In genomic region chr19:2428027-2428690, GRCh38 we compare ENCODE assay signal across 8 cellular contexts. TPM values are rescaled to one million over a fixed set of nuclear protein-coding genes. Genes with fewer than 3 reads are reported as not detected.
A peak's percentile ranks its signal among the peaks of the same experiment; 100 is the strongest.
DNase-seq lines count a peak whose midpoint lies in the region; ATAC-seq and TF ChIP-seq lines count a peak whose summit lies in the region.

No MANE protein-coding gene starts in this region.

- H3K27me3 Mint-ChIP-seq in activated T-cell treated with anti-CD3 and anti-CD28 coated beads, Interleukin-2, amount 50 U/mL, for 24 hours = no peaks in the 10 kb centered on the region

- peak overlapping the region; percentile 85 for H3K18ac ChIP-seq in neuronal stem cell (ENCODE audit: low read length)

- peak overlapping the region; percentile 56 for H3K4me2 ChIP-seq in neuronal stem cell (ENCODE audit: insufficient read depth, low read length, poor library complexity, severe bottlenecking)

- H4K8ac ChIP-seq in neuronal stem cell (ENCODE audit: low read depth, low read length) = no peak overlapping the region

- peak overlapping the region; percentile 99 for H2AFZ ChIP-seq in neuronal stem cell (ENCODE audit: low read length)

- peak overlapping the region; percentile 84 for H2AK5ac ChIP-seq in neuronal stem cell (ENCODE audit: low read depth, low read length)

- peak overlapping the region; percentile 91 for H3K23ac ChIP-seq in neuronal stem cell (ENCODE audit: low read depth, low read length, poor library complexity)

- peaks cover 19% of the 10 kb centered on the region for H3K79me1 ChIP-seq in neuronal stem cell (ENCODE audit: low read depth, low read length)

- H3K27me3 ChIP-seq in neuronal stem cell (ENCODE audit: control insufficient read depth in 3 of 3, insufficient read depth in 3 of 3, low read depth in 1 of 3, low read length in 3 of 3) = no peaks in the 10 kb centered on the region

- H2BK120ac ChIP-seq in neuronal stem cell (ENCODE audit: low read depth, low read length) = no peak overlapping the region

- H2BK12ac ChIP-seq in neuronal stem cell (ENCODE audit: low read length) = peak overlapping the region; percentile 41

- DNase-seq in activated T-cell treated with anti-CD3 and anti-CD28 coated beads, Interleukin-2, amount 50 U/mL, for 24 hours = no peak
- no peak for DNase-seq in activated T-cell treated with anti-CD3 and anti-CD28 coated beads, Interleukin-2, amount 50 U/mL, for 48 hours
- peak; percentile 41 for DNase-seq in fibroblast of the aortic adventitia (ENCODE audit: low read depth)
- DNase-seq in neuronal stem cell (ENCODE audit: low spot score) = no peak
- no peak for DNase-seq in stimulated activated CD4-positive, alpha-beta T cell treated with anti-CD3 and anti-CD28 coated beads, Interleukin-15, amount 100 ng/mL, for 24 hours

- no peak overlapping the region for H4K91ac ChIP-seq in neuronal stem cell (ENCODE audit: low read depth, low read length, poor library complexity)

- peak overlapping the region; percentile 100 for H2BK5ac ChIP-seq in neuronal stem cell (ENCODE audit: low read length)

- peak overlapping the region; percentile 99 for H3K27ac Mint-ChIP-seq in activated T-cell treated with anti-CD3 and anti-CD28 coated beads, Interleukin-2, amount 50 U/mL, for 24 hours

- H3K36me3 Mint-ChIP-seq in activated T-cell treated with anti-CD3 and anti-CD28 coated beads, Interleukin-2, amount 50 U/mL, for 24 hours (ENCODE audit: low read depth) = peaks cover 65% of the 10 kb centered on the region

- H3K4me1 Mint-ChIP-seq in activated T-cell treated with anti-CD3 and anti-CD28 coated beads, Interleukin-2, amount 50 U/mL, for 24 hours (ENCODE audit: low read depth) = peaks cover 21% of the 10 kb centered on the region

- TF ChIP-seq CTCF in VCaP (conservative IDR thresholded peaks at IDR 0.05) = no peak
- peak; percentile 1 for TF ChIP-seq CTCF in fibroblast of the aortic adventitia (IDR thresholded peaks at IDR 0.05; ENCODE audit: insufficient read depth, low read length)

- peak overlapping the region; percentile 84 for H3K9ac ChIP-seq in neuronal stem cell (ENCODE audit: low read depth, low read length, poor library complexity)

- peak overlapping the region; percentile 84 for H3K4ac ChIP-seq in neuronal stem cell (ENCODE audit: low read length)

- H3K4me3 ChIP-seq in fibroblast of the aortic adventitia (ENCODE audit: low read depth, low read length) = peak overlapping the region; percentile 44
- H3K4me3 ChIP-seq in neuronal stem cell (ENCODE audit: low read length in 2 of 2) = peak overlapping the region in 1 of 2 donors; percentile 88

- no peaks in the 10 kb centered on the region for H3K9me3 Mint-ChIP-seq in activated T-cell treated with anti-CD3 and anti-CD28 coated beads, Interleukin-2, amount 50 U/mL, for 24 hours

- H3K27ac ChIP-seq in VCaP (peak overlapping the region; percentile 95), neuronal stem cell (replicated peaks; ENCODE audit: low read length) (peak overlapping the region; percentile 61)

- ATAC-seq in HG03025 (IDR thresholded peaks at IDR 0.05; ENCODE audit: low FRiP score, unreplicated experiment) = no peak
- ATAC-seq in GM21576 (IDR thresholded peaks at IDR 0.05; ENCODE audit: unreplicated experiment) = no peak

- H3K36me3 ChIP-seq in neuronal stem cell (replicated peaks in 1 of 2; ENCODE audit: control insufficient read depth in 2 of 2, insufficient read depth in 2 of 2, low read length in 2 of 2) = peaks cover 32 to 64% of the 10 kb centered on the region in 2 donors

- peak overlapping the region; percentile 90 for H3K4me3 Mint-ChIP-seq in activated T-cell treated with anti-CD3 and anti-CD28 coated beads, Interleukin-2, amount 50 U/mL, for 24 hours

- no CpG with 5 or more reads among the region's 29 CpGs for WGBS in neuronal stem cell (ENCODE audit: extremely low coverage in 2 of 2, insufficient read length in 2 of 2, insufficient replicate concordance in 1 of 2), 2 donors

- peaks cover 0 to 1% of the 10 kb centered on the region in 2 donors for H3K9me3 ChIP-seq in neuronal stem cell (replicated peaks in 1 of 2; ENCODE audit: control insufficient read depth in 2 of 2, insufficient read depth in 1 of 2, low read depth in 1 of 2, low read length in 2 of 2)

- peak overlapping the region; percentile 85 for H2BK15ac ChIP-seq in neuronal stem cell (ENCODE audit: low read length)

- peak overlapping the region; percentile 38 for H3K14ac ChIP-seq in neuronal stem cell (ENCODE audit: low read length)

- H3K4me1 ChIP-seq in neuronal stem cell (ENCODE audit: control insufficient read depth in 2 of 2, insufficient read depth in 1 of 2, low read depth in 1 of 2, low read length in 2 of 2) = peaks cover 15% of the 10 kb centered on the region in 2 donors

RNA-seq across cellular contexts. Expression of gene TIMM13, which starts 0.8 kb away (rescaled TPM):
- 26.9 and 33.1 TPM in 2 replicates for total RNA-seq in fibroblast of the aortic adventitia (ENCODE audit: low replicate concordance)
- polyA plus RNA-seq in neuronal stem cell (2013, experiment 1 of 2) = 75.3 TPM
- 72.7 TPM for polyA plus RNA-seq in neuronal stem cell (2013, experiment 2 of 2)

RNA-seq across cellular contexts. Expression of gene LMNB2, which starts 28.6 kb away (rescaled TPM):
- total RNA-seq in fibroblast of the aortic adventitia (ENCODE audit: low replicate concordance) = 16.7 and 68.1 TPM in 2 replicates
- 123 TPM for polyA plus RNA-seq in neuronal stem cell (2013, experiment 1 of 2)
- polyA plus RNA-seq in neuronal stem cell (2013, experiment 2 of 2) = 124 TPM

RNA-seq across cellular contexts. Expression of gene GADD45B, which starts 47.8 kb away (rescaled TPM):
- 14.3 and 14.8 TPM in 2 replicates for total RNA-seq in fibroblast of the aortic adventitia (ENCODE audit: low replicate concordance)
- 3.0 TPM for polyA plus RNA-seq in neuronal stem cell (2013, experiment 1 of 2)
- 2.3 TPM for polyA plus RNA-seq in neuronal stem cell (2013, experiment 2 of 2)
